9 cellular contexts compared by ENCODE assay signal in the genomic region with DNA sequence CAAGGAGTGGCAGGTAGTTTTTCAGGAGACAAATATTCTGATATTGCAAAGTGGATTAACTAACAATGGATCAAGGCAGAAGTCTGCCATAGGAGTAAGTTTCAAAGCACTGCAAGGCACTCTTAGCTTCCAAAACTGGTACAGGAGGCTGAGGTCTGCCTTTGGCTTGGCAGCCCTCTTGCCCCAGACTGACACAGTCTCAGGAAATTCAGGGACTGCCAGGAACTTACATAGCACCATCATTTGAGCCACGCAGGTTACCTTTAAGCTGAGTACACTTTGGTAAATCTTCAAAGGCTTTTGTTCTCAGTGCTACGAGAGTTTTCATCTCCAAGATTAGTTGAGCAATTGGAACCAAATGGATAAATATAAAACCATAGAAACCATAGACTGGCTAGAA.
"Had no signal": no experiment of that assay in that cellular context is flagged by ENCODE, and none has a peak within 500 bp of the region (broad histone marks: within the 10 kb centered on the region; RNA-seq: fewer than 3 reads in every experiment).

No MANE protein-coding gene starts in this region.

- H2AFZ ChIP-seq: GM23248, GM23338 had no signal

- H3K36me3 ChIP-seq: HAP-1 had no signal

- DNase-seq: GM23248, GOT3, H7, H9, HCEC 1CT, HFFc6 had no signal

- H3K27ac ChIP-seq: GM23248 had no signal

- ATAC-seq: GM23338, HCT116 had no signal

- H3K4me3 Mint-ChIP-seq: GM23338, H9, HFFc6 had no signal

- H3K27ac Mint-ChIP-seq: GM23338, H9, HFFc6 had no signal

- H3K4me2 ChIP-seq: GM23338 had no signal

- H3K4me3 ChIP-seq: GM23248, GM23338, HAP-1 had no signal

- H3K9me3 ChIP-seq: HAP-1 had no signal
